15 cellular contexts compared by ENCODE assay signal in the genomic region with DNA sequence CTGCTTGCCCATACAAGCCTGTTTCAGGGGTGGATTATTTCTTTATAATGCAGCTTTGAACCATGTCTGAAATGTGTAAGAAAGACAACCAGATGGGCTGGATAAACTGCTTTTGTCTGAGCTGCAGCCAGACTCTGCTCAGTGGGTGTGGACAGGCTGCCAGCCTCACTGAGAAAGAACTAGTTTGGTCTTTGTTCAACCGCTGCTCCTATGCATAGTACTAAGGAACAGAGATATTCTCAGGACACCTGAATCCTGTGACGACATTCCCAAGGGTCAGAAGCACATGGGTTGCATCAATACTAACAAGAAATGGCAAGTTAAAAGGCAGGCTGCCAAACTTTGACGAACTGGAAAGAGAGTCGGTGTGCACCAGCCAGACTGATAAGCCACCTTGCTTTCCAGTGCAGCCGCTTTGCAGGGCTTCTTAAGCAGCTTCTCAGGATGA. TPM values are rescaled to one million over a fixed set of nuclear protein-coding genes. Genes with fewer than 3 reads are reported as not detected.
DNase-seq lines count a peak whose midpoint lies in the region; ATAC-seq, FAIRE-seq and TF ChIP-seq lines count a peak whose summit lies in the region.
"Had no signal": no experiment of that assay in that cellular context is flagged by ENCODE, and none has a peak within 500 bp of the region (broad histone marks: within the 10 kb centered on the region; RNA-seq: fewer than 3 reads in every experiment).

No MANE protein-coding gene starts in this region.

- POLR2A ChIA-PET in GM12878 (lab: Charles Lee), result interaction anchor here (0.9 to 1.3 kb wide), 2 partner anchors 12 to 18 kb away, joined by 3 read pairs; no protein-coding TSS in a partner anchor

- no peaks in the 10 kb centered on the region; the same call in 1 of the 2 replicates for H3K4me1 ChIP-seq in GM12878 (ENCODE audit: control insufficient read depth, insufficient read depth, low read length)

- ATAC-seq in GM12878 (peak; percentile 39), Right ventricle myocardium superior (ENCODE audit: poor library complexity) (peak; percentile 75), sciatic nerve (peak; percentile 40), HG03469 (IDR thresholded peaks at IDR 0.05; ENCODE audit: unreplicated experiment) (no peak), HG03139 (IDR thresholded peaks at IDR 0.05; ENCODE audit: unreplicated experiment) (no peak)
- ATAC-seq: activated CD8-positive, alpha-beta T cell treated with anti-CD3 and anti-CD28 coated beads, Interleukin-2, amount 10 ng/mL, durations not matched to agents 7 days and 5 days; effector memory CD8-positive, alpha-beta T cell had no signal

- H3K27me3 ChIP-seq in GM12878 (replicated peaks in 1 of 2; ENCODE audit: control insufficient read depth in 2 of 2, insufficient read depth in 2 of 2, low read length in 1 of 2), result peaks cover 0 to 3% of the 10 kb centered on the region in 2 experiments; a peak in 1 of 4 replicates

- intact Hi-C loops in GM12878 (cut with micrococcal nuclease; ENCODE audit: unreplicated experiment) (no loop called here), Right ventricle myocardium superior (cut with DNase I) (no loop called here), sciatic nerve (cut with DNase I) (no loop called here)

- no TSS peak for BruUV-seq in GM12878 (replicated peaks; lab: Mats Ljungman, UMichigan)

- in situ Hi-C loops in GM12878 (cut with MboI), result no loop called here

- RAD21 ChIA-PET in GM12878 (lab: Charles Lee; ENCODE audit: unreplicated experiment), result interaction anchor here (1.0 to 1.4 kb wide), 3 partner anchors 9 to 38 kb away, joined by 3 read pairs; no protein-coding TSS in a partner anchor

- TF ChIP-seq RAD21 in GM12878 (IDR thresholded peaks at IDR 0.05; ENCODE audit: insufficient read depth, low read depth, low read length), result no peak

- SMC1A ChIA-PET in GM12878 (lab: Charles Lee; ENCODE audit: uncharacterized antibody, unreplicated experiment), result interaction anchor here (1.0 to 8.7 kb wide), 3 partner anchors 9 to 59 kb away, joined by 4 to 192 read pairs (median 5); no protein-coding TSS in a partner anchor

- TF ChIP-seq CTCF in GM12878 (IDR thresholded peaks at IDR 0.05 in 2 of 3, conservative IDR thresholded peaks at IDR 0.05 in 1 of 3; ENCODE audit: control insufficient read depth in 2 of 3, extremely low read depth in 1 of 3, insufficient read depth in 1 of 3, low read depth in 3 of 3, low read length in 3 of 3), result no peak

- TF ChIP-seq POLR2A in GM12878 (IDR thresholded peaks at IDR 0.05; ENCODE audit: low read depth, low read length), result no peak

- CTCF ChIA-PET in GM12878 (lab: Yijun Ruan, JAX), result interaction anchor here (1.2 to 12.1 kb wide), 2 partner anchors 16 to 34 kb away, joined by 3 to 210 read pairs; no protein-coding TSS in a partner anchor

- no peaks in the 10 kb centered on the region; a peak in 1 of 4 replicates for H3K36me3 ChIP-seq in GM12878 (ENCODE audit: control insufficient read depth in 2 of 2, insufficient read depth in 2 of 2, low read length in 1 of 2)

- TF ChIP-seq EP300 in GM12878 (IDR thresholded peaks at IDR 0.05; ENCODE audit: borderline replicate concordance in 1 of 2, control insufficient read depth in 1 of 2, low read depth in 2 of 2, low read length in 2 of 2), result no peak

- H3K9me3 ChIP-seq in GM12878 (replicated peaks; ENCODE audit: control insufficient read depth, insufficient read depth, low read length), result no peaks in the 10 kb centered on the region

- no peak overlapping the region for H3K4me2 ChIP-seq in GM12878 (ENCODE audit: control insufficient read depth, insufficient read depth)

- H2AFZ ChIP-seq in GM12878 (ENCODE audit: control insufficient read depth, low read depth, low read length), result no peak overlapping the region

- peak; percentile 3 for DNase-seq in NCI-H2171 (lab: John Stamatoyannopoulos, UW)
- DNase-seq in GM12878 (ENCODE audit: low read depth, low spot score), result no peak
- DNase-seq in Right ventricle myocardium superior, result no peak
- DNase-seq in sciatic nerve (ENCODE audit: low spot score), result no peak
- DNase-seq in cerebellar nuclear complex (lab: John Stamatoyannopoulos, UW), result no peak
- no peak for DNase-seq in NCI-H2029 (lab: John Stamatoyannopoulos, UW)
- DNase-seq: activated CD8-positive, alpha-beta T cell treated with anti-CD3 and anti-CD28 coated beads, Interleukin-2, amount 10 ng/mL, durations not matched to agents 7 days and 5 days; activated naive CD8-positive, alpha-beta T cell treated with anti-CD3 and anti-CD28 coated beads for 36 hours; effector memory CD8-positive, alpha-beta T cell; hypothalamus; midbrain; retina had no signal

- H3K4me3 ChIP-seq in GM12878, result no peak overlapping the region

- FAIRE-seq in GM12878 (lab: Jason Lieb, UNC), result no peak
- FAIRE-seq: H1 had no signal

- no peaks in the 10 kb centered on the region for H4K20me1 ChIP-seq in GM12878 (ENCODE audit: control insufficient read depth, insufficient read depth)

- no peaks in the 10 kb centered on the region for H3K79me2 ChIP-seq in GM12878 (ENCODE audit: control insufficient read depth, insufficient read depth, low read length)

- H3K9ac ChIP-seq in GM12878 (ENCODE audit: control insufficient read depth, insufficient read depth, low read length), result no peak overlapping the region

- H3K27ac ChIP-seq in GM12878 (ENCODE audit: control insufficient read depth, insufficient read depth), result no peak overlapping the region

- 22% methylated on average over 5 of the region's 5 CpGs for WGBS in GM12878 (ENCODE audit: insufficient coverage, insufficient replicate concordance, low lambda C conversion rate, missing lambda C conversion rate)

TF ChIP-seq in GM12878, 131 proteins besides CTCF, POLR2A, EP300 and RAD21:
- TF ChIP-seq TCF7 (IDR thresholded peaks at IDR 0.05; ENCODE audit: borderline replicate concordance), result no peak
- TF ChIP-seq HCFC1 (IDR thresholded peaks at IDR 0.05; ENCODE audit: low read length), result no peak
- no peak for TF ChIP-seq ZNF274 (IDR thresholded peaks at IDR 0.05; ENCODE audit: insufficient read depth, insufficient read length)
- TF ChIP-seq MLLT1 (IDR thresholded peaks at IDR 0.05), result 0 out of 2 replicates have a peak, but pooled peaks have one; percentile 24
- TF ChIP-seq MEF2B (IDR thresholded peaks at IDR 0.05; ENCODE audit: partially characterized antibody, poor library complexity, severe bottlenecking), result no peak
- no peak for TF ChIP-seq TAF1 (IDR thresholded peaks at IDR 0.05; ENCODE audit: borderline replicate concordance, low read depth, low read length)

RNA-seq across cellular contexts. Expression of gene PLD1, which starts 57.2 kb away (rescaled TPM):
- 526 and 546 TPM in 2 replicates for total RNA-seq in GM12878 (2013; cell fraction: nucleolus; rRNA removed)
- total RNA-seq in GM12878 (2014; rRNA removed) (3.2 and 4.4 TPM in 2 replicates), GM12878 (2014; rRNA removed; fragmentation: Illumina TruSeq; extraction: Trizol) (3.8 and 5.1 TPM in 2 replicates), GM12878 (2021) (7.5 and 7.8 TPM in 2 replicates), Right ventricle myocardium superior (64.3 TPM), sciatic nerve (36.8 TPM)
- polyA plus RNA-seq in GM12878 (2011; ENCODE audit: low read depth), result 2.0 TPM
- polyA plus RNA-seq in GM12878 (2011; rRNA removed) (108 and 130 TPM in 2 replicates), GM12878 (2014; fragmentation: Illumina TruSeq; extraction: Trizol) (3.4 and 6.5 TPM in 2 replicates), GM12878 (2014; fragmentation: Nextera tagmentation; extraction: Ambion mirVana) (1 to 10 TPM; 3.1 to 3.4 TPM), GM12878 (2014; rRNA removed) (2.4 and 2.9 TPM in 2 replicates), GM12878 (2016; fragmentation: Nextera tagmentation; extraction: Ambion mirVana) (1 to 10 TPM; 4.3 to 5.8 TPM)
- polyA plus RNA-seq in GM12878 (2011; cell fraction: cytosol; rRNA removed), result 53.4 and 59.3 TPM in 2 replicates
- 108 and 131 TPM in 2 replicates for polyA plus RNA-seq in GM12878 (2011; cell fraction: nucleus; rRNA removed)
- polyA plus RNA-seq in GM12878 (2012), result 1.2 and 2.7 TPM in 2 replicates
- 228 and 285 TPM in 2 replicates for polyA minus RNA-seq in GM12878 (2011; rRNA and poly(A)+ RNA removed)
- 42.9 and 75.5 TPM in 2 replicates for polyA minus RNA-seq in GM12878 (2011; cell fraction: cytosol; rRNA and poly(A)+ RNA removed)
- 205 and 292 TPM in 2 replicates for polyA minus RNA-seq in GM12878 (2011; cell fraction: nucleus; rRNA and poly(A)+ RNA removed)

Comparison
In these comparisons a context has a peak if more than half of its experiments do, and no peak if none do; other contexts are left out.
1. ATAC-seq: peak in GM12878 (single experiment), Right ventricle myocardium superior (single experiment) and sciatic nerve (single experiment); none in HG03469 (single experiment) and HG03139 (single experiment).